15 cellular contexts compared by ENCODE assay signal in the genomic region with DNA sequence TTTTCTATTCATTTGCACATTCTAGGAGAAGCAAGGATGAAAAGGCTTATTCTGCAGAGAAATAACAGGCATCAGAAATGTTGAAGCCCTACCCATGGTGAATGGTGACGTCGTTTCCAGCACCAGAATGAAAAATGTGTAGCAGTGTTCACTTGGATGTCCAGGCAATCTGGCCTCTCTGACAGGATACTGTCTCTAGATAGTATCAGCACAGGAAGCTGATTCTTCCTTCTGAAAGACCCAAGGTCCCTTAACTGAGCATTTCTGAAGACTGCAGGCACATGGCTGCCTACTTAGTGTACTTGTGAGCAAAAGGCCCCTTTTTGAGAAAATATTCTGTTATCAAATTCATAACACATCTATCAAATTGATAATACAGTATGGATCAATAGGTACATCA.
DNase-seq lines count a peak whose midpoint lies in the region; ATAC-seq and TF ChIP-seq lines count a peak whose summit lies in the region.
"Had no signal": no experiment of that assay in that cellular context is flagged by ENCODE, and none has a peak within 500 bp of the region (broad histone marks: within the 10 kb centered on the region; RNA-seq: fewer than 3 reads in every experiment).

No MANE protein-coding gene starts in this region.

- WGBS in SK-N-SH (ENCODE audit: low lambda C conversion rate): 45% methylated on average over 2 of the region's 2 CpGs
- 21 to 56% (median 33%) methylated on average over 2 of the region's 2 CpGs for WGBS in spleen, 5 donors

- H4K20me1 ChIP-seq in SK-N-SH (ENCODE audit: insufficient read depth): no peaks in the 10 kb centered on the region

- TF ChIP-seq CTCF in SK-N-SH (IDR thresholded peaks at IDR 0.05) (no peak), spleen (IDR thresholded peaks at IDR 0.05 in 8 of 11, conservative IDR thresholded peaks at IDR 0.05 in 3 of 11) (no peak)

- H3K79me2 ChIP-seq in SK-N-SH (ENCODE audit: insufficient read depth): no peaks in the 10 kb centered on the region

- H3K27me3 ChIP-seq in SK-N-SH (ENCODE audit: insufficient read depth) (no peaks in the 10 kb centered on the region), spleen (replicated peaks in 1 of 7) (no peaks in the 10 kb centered on the region)
- H3K27me3 ChIP-seq in effector memory CD4-positive, alpha-beta T cell (replicated peaks; ENCODE audit: control insufficient read depth, insufficient read depth, low read length, poor library complexity, severe bottlenecking): no peaks in the 10 kb centered on the region

- H3K36me3 ChIP-seq in SK-N-SH (replicated peaks in 1 of 2; ENCODE audit: control insufficient read depth in 1 of 2, insufficient read depth in 2 of 2, low read length in 1 of 2) (no peaks in the 10 kb centered on the region), spleen (no peaks in the 10 kb centered on the region)
- H3K36me3 ChIP-seq in effector memory CD4-positive, alpha-beta T cell (ENCODE audit: control insufficient read depth, insufficient read depth, low read length): no peaks in the 10 kb centered on the region

- TF ChIP-seq RAD21 in SK-N-SH (IDR thresholded peaks at IDR 0.05; ENCODE audit: low read length): no peak

- H3K4me1 ChIP-seq in SK-N-SH (ENCODE audit: control insufficient read depth in 1 of 2, insufficient read depth in 2 of 2, low read depth in 1 of 2, low read length in 1 of 2) (peaks cover 0 to 3% of the 10 kb centered on the region in 2 experiments; a peak in 2 of 4 replicates), spleen (peaks cover 0 to 9% (median 0%) of the 10 kb centered on the region in 6 donors)
- no peaks in the 10 kb centered on the region for H3K4me1 ChIP-seq in effector memory CD4-positive, alpha-beta T cell (ENCODE audit: control insufficient read depth, insufficient read depth, low read length, poor library complexity, severe bottlenecking)
- H3K4me1 ChIP-seq: A549, Caco-2 had no signal

- H3K27ac ChIP-seq in SK-N-SH (ENCODE audit: low read depth in 2 of 2, low read length in 1 of 2) (no peak overlapping the region), spleen (no peak overlapping the region)
- H3K27ac ChIP-seq in effector memory CD4-positive, alpha-beta T cell (ENCODE audit: insufficient read depth, low read length, poor library complexity, severe bottlenecking): no peak overlapping the region
- H3K27ac ChIP-seq: 22Rv1, A549, C4-2B had no signal

- no peaks in the 10 kb centered on the region for H3K9me2 ChIP-seq in SK-N-SH

- no peak for TF ChIP-seq POLR2A in spleen (IDR thresholded peaks at IDR 0.05)

- H3F3A ChIP-seq in SK-N-SH (replicated peaks; ENCODE audit: insufficient read depth): no peaks in the 10 kb centered on the region

- H3K4me2 ChIP-seq in SK-N-SH: 0 out of 2 replicates have a peak overlapping the region, but pooled peaks have one; percentile 6
- H3K4me2 ChIP-seq: A549 had no signal

- no peak for TF ChIP-seq EP300 in SK-N-SH (IDR thresholded peaks at IDR 0.05; ENCODE audit: borderline replicate concordance in 1 of 2, low read depth in 1 of 2, low read length in 1 of 2)

- no peak overlapping the region for H3K4me3 ChIP-seq in SK-N-SH (ENCODE audit: low read depth in 2 of 2, low read length in 1 of 2)
- H3K4me3 ChIP-seq in spleen: no peak overlapping the region
- H3K4me3 ChIP-seq in effector memory CD4-positive, alpha-beta T cell (ENCODE audit: insufficient read depth, low read depth, low read length, poor library complexity, severe bottlenecking): no peak overlapping the region
- H3K4me3 ChIP-seq: A549 had no signal

- H3K9me3 ChIP-seq in SK-N-SH (no peaks in the 10 kb centered on the region), spleen (no peaks in the 10 kb centered on the region)
- no peaks in the 10 kb centered on the region for H3K9me3 ChIP-seq in effector memory CD4-positive, alpha-beta T cell (ENCODE audit: control insufficient read depth, low read length)
- H3K9me3 ChIP-seq: A549, Caco-2 had no signal

- intact Hi-C loops in spleen (cut with DNase I; ENCODE audit: low total_unique reads): no loop called here

- H2AFZ ChIP-seq in SK-N-SH (ENCODE audit: low read depth): no peak overlapping the region

- CTCF ChIA-PET in SK-N-SH (lab: Yijun Ruan, JAX): no interaction called here

- DNase-seq in SK-N-SH (peak; percentile 4), SK-N-DZ (ENCODE audit: low spot score) (peak; percentile 54), dermis blood vessel endothelial cell (peak; percentile 2), spleen (no peak), hippocampal formation (lab: John Stamatoyannopoulos, UW) (no peak)
- no peak for DNase-seq in effector memory CD4-positive, alpha-beta T cell
- DNase-seq: AML-193; Caco-2; CD4-positive, alpha-beta T cell; GF-D8; H9 had no signal

- H3K9ac ChIP-seq in SK-N-SH: no peak overlapping the region

- no peak for ATAC-seq in SK-N-SH treated with all-trans-retinoic acid at 6 μM for 48 hours
- ATAC-seq: A549 had no signal

- POLR2A ChIA-PET in SK-N-SH (lab: Yijun Ruan, JAX): no interaction called here

TF ChIP-seq in SK-N-SH, 30 proteins besides CTCF, POLR2A, EP300 and RAD21 (continues in another document):
- TF ChIP-seq ZBTB33 (IDR thresholded peaks at IDR 0.05; ENCODE audit: borderline replicate concordance, low read depth) (no peak), SMC3 (IDR thresholded peaks at IDR 0.05; ENCODE audit: low read depth, low read length) (no peak), TAF1 (IDR thresholded peaks at IDR 0.05; ENCODE audit: borderline replicate concordance, low read depth, low read length) (no peak), RXRA (IDR thresholded peaks at IDR 0.05; ENCODE audit: borderline replicate concordance, low read depth) (no peak), RCOR1 (IDR thresholded peaks at IDR 0.05; ENCODE audit: low read length) (no peak), JUND (IDR thresholded peaks at IDR 0.05) (no peak)

TF ChIP-seq in SK-N-SH treated with all-trans-retinoic acid at 6 μM for 48 hours, 23 proteins besides CTCF, POLR2A, EP300 and RAD21:
- TF ChIP-seq TCF4 (CRISPR knock-in tag; IDR thresholded peaks at IDR 0.05; ENCODE audit: borderline replicate concordance): no peak
- TF ChIP-seq ISL1 (CRISPR knock-in tag; IDR thresholded peaks at IDR 0.05): no peak
- TF ChIP-seq PATZ1 (CRISPR knock-in tag; IDR thresholded peaks at IDR 0.05; ENCODE audit: borderline replicate concordance): no peak
- no peak for TF ChIP-seq OSR1 (CRISPR knock-in tag; IDR thresholded peaks at IDR 0.05)
- TF ChIP-seq RARB (CRISPR knock-in tag; IDR thresholded peaks at IDR 0.05): no peak
- TF ChIP-seq, protein P1, sequence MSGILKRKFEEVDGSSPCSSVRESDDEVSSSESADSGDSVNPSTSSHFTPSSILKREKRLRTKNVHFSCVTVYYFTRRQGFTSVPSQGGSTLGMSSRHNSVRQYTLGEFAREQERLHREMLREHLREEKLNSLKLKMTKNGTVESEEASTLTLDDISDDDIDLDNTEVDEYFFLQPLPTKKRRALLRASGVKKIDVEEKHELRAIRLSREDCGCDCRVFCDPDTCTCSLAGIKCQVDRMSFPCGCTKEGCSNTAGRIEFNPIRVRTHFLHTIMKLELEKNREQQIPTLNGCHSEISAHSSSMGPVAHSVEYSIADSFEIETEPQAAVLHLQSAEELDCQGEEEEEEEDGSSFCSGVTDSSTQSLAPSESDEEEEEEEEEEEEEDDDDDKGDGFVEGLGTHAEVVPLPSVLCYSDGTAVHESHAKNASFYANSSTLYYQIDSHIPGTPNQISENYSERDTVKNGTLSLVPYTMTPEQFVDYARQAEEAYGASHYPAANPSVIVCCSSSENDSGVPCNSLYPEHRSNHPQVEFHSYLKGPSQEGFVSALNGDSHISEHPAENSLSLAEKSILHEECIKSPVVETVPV (CRISPR knock-in tag; IDR thresholded peaks at IDR 0.05): no peak

Comparison
In these comparisons a context has a peak if more than half of its experiments do, and no peak if none do; other contexts are left out.
1. DNase-seq: peak in SK-N-SH (single experiment), SK-N-DZ (single experiment) and dermis blood vessel endothelial cell (single experiment); none in spleen (single experiment), effector memory CD4-positive, alpha-beta T cell (0 of 3) and hippocampal formation (0 of 2).